8 cellular contexts compared by ENCODE assay signal in genomic region chr19:39083983-39084731, GRCh38.
A peak's percentile ranks its signal among the peaks of the same experiment; 100 is the strongest.
DNase-seq lines count a peak whose midpoint lies in the region.
"Had no signal": no experiment of that assay in that cellular context is flagged by ENCODE, and none has a peak within 500 bp of the region (broad histone marks: within the 10 kb centered on the region; RNA-seq: fewer than 3 reads in every experiment).

Gene ACP7 (plus strand): TSS chr19:39084368. CDS start chr19:39085270, 902 bp downstream.

- no peak within 1 kb of the TSS for H3K9ac ChIP-seq in iPS-20b (ENCODE audit: low read depth, low read length)

- H3K27ac Mint-ChIP-seq in activated naive CD8-positive, alpha-beta T cell: peak within 1 kb of the TSS; percentile 34

- DNase-seq in RKO (ENCODE audit: low spot score): peak; percentile 67
- DNase-seq in substantia nigra (lab: John Stamatoyannopoulos, UW): peak in 16 of 49 donors; percentile 7 to 65 (median 24)
- DNase-seq in OCI-M1 (lab: John Stamatoyannopoulos, UW): no peak
- no peak for DNase-seq in NCI-H1092 (lab: John Stamatoyannopoulos, UW)
- DNase-seq in NCI-H2171 (lab: John Stamatoyannopoulos, UW): no peak
- DNase-seq: MV-4-11 had no signal

- H3K27ac ChIP-seq in iPS-20b (ENCODE audit: low read length) (no peak within 1 kb of the TSS), substantia nigra (ENCODE audit: low read depth, low read length, poor library complexity, severe bottlenecking) (peak within 1 kb of the TSS; percentile 94)

- no peaks in the 10 kb centered on the region for H3K9me3 ChIP-seq in iPS-20b (ENCODE audit: insufficient read depth, low read depth, low read length)

- H3K4me1 Mint-ChIP-seq in activated naive CD8-positive, alpha-beta T cell (ENCODE audit: low read depth): peaks cover 17% of the 10 kb centered on the region

- H3K36me3 ChIP-seq in iPS-20b (ENCODE audit: insufficient read depth, low read depth, low read length): no peaks in the 10 kb centered on the region

- H3K4me3 Mint-ChIP-seq in activated naive CD8-positive, alpha-beta T cell: peak within 1 kb of the TSS; percentile 80

- no peaks in the 10 kb centered on the region for H3K9me3 Mint-ChIP-seq in activated naive CD8-positive, alpha-beta T cell (ENCODE audit: low read depth)

- no peaks in the 10 kb centered on the region for H3K36me3 Mint-ChIP-seq in activated naive CD8-positive, alpha-beta T cell

- H3K27me3 ChIP-seq in iPS-20b (ENCODE audit: insufficient read depth, low read length): peaks cover 49% of the 10 kb centered on the region

- H3K4me1 ChIP-seq in iPS-20b (ENCODE audit: insufficient read depth, low read length): peaks cover 8% of the 10 kb centered on the region; the same call in 1 of the 2 replicates

- H3K27me3 Mint-ChIP-seq in activated naive CD8-positive, alpha-beta T cell: peaks cover 23% of the 10 kb centered on the region

- H3K4me3 ChIP-seq in iPS-20b (ENCODE audit: low read length): peak within 1 kb of the TSS; percentile 72
